In the genomic region with DNA sequence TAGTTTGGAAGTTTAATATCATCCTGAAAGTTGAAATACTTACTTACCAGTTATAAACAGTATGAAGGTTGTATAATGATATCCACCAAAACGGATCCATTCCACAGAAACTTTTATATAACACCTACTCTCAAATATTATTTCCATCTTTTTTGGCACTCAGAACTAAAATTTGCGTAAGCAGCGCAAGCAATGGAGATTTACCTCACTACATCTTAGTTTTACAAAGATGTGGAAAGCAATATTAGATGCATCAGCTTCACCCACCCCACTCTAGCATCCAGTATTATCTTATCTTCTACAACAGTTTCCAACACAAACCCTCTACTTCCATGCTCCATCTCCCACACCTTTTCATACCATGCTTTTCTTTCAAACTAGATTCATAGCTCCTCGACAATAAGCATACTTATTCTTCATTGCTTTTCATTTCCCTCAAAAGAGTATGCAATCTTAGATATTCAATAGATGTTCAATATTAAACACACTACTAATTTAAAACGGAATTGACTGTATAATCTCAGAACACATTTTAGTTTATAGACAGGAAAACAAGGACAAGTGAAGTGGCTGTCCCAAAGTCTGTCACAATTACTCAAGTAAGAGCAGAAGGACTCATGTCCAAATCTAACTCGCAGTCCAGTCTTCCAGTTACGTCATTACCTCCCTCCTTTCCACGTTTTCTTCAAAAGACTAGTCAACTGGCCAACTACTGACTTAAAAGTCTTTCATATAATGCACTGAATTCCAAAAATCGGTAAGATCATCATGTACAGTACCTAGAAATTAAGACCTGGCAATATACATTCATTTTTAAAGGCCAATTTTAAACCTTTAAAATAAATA, we compare ENCODE assay signal across 1 cellular context.
TF ChIP-seq lines count a peak whose summit lies in the region.

No MANE protein-coding gene starts in this region.

TF ChIP-seq in IMR-90, 13 proteins besides CTCF, POLR2A, EP300 and RAD21 (continued from another document):
- TF ChIP-seq, protein P1, sequence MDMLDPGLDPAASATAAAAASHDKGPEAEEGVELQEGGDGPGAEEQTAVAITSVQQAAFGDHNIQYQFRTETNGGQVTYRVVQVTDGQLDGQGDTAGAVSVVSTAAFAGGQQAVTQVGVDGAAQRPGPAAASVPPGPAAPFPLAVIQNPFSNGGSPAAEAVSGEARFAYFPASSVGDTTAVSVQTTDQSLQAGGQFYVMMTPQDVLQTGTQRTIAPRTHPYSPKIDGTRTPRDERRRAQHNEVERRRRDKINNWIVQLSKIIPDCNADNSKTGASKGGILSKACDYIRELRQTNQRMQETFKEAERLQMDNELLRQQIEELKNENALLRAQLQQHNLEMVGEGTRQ (IDR thresholded peaks at IDR 0.05; ENCODE audit: low read depth, low read length) = no peak
- TF ChIP-seq NFE2L2 (IDR thresholded peaks at IDR 0.05; ENCODE audit: low read depth, low read length) = no peak
- TF ChIP-seq, protein P2, sequence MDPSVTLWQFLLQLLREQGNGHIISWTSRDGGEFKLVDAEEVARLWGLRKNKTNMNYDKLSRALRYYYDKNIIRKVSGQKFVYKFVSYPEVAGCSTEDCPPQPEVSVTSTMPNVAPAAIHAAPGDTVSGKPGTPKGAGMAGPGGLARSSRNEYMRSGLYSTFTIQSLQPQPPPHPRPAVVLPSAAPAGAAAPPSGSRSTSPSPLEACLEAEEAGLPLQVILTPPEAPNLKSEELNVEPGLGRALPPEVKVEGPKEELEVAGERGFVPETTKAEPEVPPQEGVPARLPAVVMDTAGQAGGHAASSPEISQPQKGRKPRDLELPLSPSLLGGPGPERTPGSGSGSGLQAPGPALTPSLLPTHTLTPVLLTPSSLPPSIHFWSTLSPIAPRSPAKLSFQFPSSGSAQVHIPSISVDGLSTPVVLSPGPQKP (IDR thresholded peaks at IDR 0.05; ENCODE audit: borderline replicate concordance, low read depth, low read length) = no peak
- no peak for TF ChIP-seq BHLHE40 (IDR thresholded peaks at IDR 0.05; ENCODE audit: low read depth, low read length)
